Comparison of ENCODE assay signal across 25 cellular contexts in genomic region chr16:2702438-2702825, GRCh38. TPM values are rescaled to one million over a fixed set of nuclear protein-coding genes. Genes with fewer than 3 reads are reported as not detected.
DNase-seq lines count a peak whose midpoint lies in the region; ATAC-seq, FAIRE-seq and TF ChIP-seq lines count a peak whose summit lies in the region.
"Had no signal": no experiment of that assay in that cellular context is flagged by ENCODE, and none has a peak within 500 bp of the region (broad histone marks: within the 10 kb centered on the region; RNA-seq: fewer than 3 reads in every experiment).

No MANE protein-coding gene starts in this region.

- no peak overlapping the region for H3K4me3 Mint-ChIP-seq in naive thymus-derived CD4-positive, alpha-beta T cell
- H3K4me3 Mint-ChIP-seq: CD14-positive monocyte; CD4-positive, alpha-beta T cell; CD8-positive, alpha-beta memory T cell; GM23338; H9 had no signal

- peaks cover 2% of the 10 kb centered on the region for H3K9me1 ChIP-seq in K562 (ENCODE audit: control insufficient read depth, insufficient read depth, low read length)

- POLR2A ChIA-PET in K562 (lab: Yijun Ruan, JAX), result no interaction called here
- POLR2A ChIA-PET in naive thymus-derived CD4-positive, alpha-beta T cell (lab: Charles Lee), result no interaction called here

- no peaks in the 10 kb centered on the region for H3K79me2 ChIP-seq in K562 (ENCODE audit: control insufficient read depth, insufficient read depth, low read length)

- H3K27ac ChIP-seq in left ventricle myocardium inferior (replicated peaks) (no peak overlapping the region), C4-2B (peak overlapping the region; percentile 70), K562 (ENCODE audit: extremely low read depth, low read depth, low read length) (no peak overlapping the region), gastrocnemius medialis (peak overlapping the region in 3 of 4 donors; percentile 76 to 86 (median 80))
- no peak overlapping the region for H3K27ac ChIP-seq in naive thymus-derived CD4-positive, alpha-beta T cell (ENCODE audit: low read depth, low read length)
- H3K27ac ChIP-seq: 22Rv1 had no signal

- H3K9me3 ChIP-seq in left ventricle myocardium inferior (replicated peaks) (no peaks in the 10 kb centered on the region), K562 (replicated peaks; ENCODE audit: control insufficient read depth, insufficient read depth, low read depth, low read length) (no peaks in the 10 kb centered on the region), gastrocnemius medialis (no peaks in the 10 kb centered on the region)
- no peaks in the 10 kb centered on the region for H3K9me3 ChIP-seq in naive thymus-derived CD4-positive, alpha-beta T cell (ENCODE audit: control insufficient read depth in 2 of 3, low read length in 3 of 3)
- H3K9me3 ChIP-seq: BE2C had no signal

- H3K36me3 Mint-ChIP-seq in naive thymus-derived CD4-positive, alpha-beta T cell, result peaks cover 0 to 8% (median 0%) of the 10 kb centered on the region in 5 donors

- no peak for FAIRE-seq in K562 (lab: Jason Lieb, UNC)
- FAIRE-seq: A204.1, D721Med, GM12891, GM18507 had no signal

- WGBS in K562 (ENCODE audit: insufficient coverage, low coverage, missing lambda C conversion rate), result 98% methylated on average over 10 of the region's 13 CpGs

- TF ChIP-seq CTCF in left ventricle myocardium inferior (IDR thresholded peaks at IDR 0.05; ENCODE audit: borderline replicate concordance) (no peak), C4-2B (conservative IDR thresholded peaks at IDR 0.05) (no peak), K562 (IDR thresholded peaks at IDR 0.05 in 2 of 3, conservative IDR thresholded peaks at IDR 0.05 in 1 of 3; ENCODE audit: insufficient read depth in 2 of 3, low read depth in 1 of 3, low read length in 3 of 3) (no peak), gastrocnemius medialis (IDR thresholded peaks at IDR 0.05 in 4 of 5, conservative IDR thresholded peaks at IDR 0.05 in 1 of 5) (no peak)

- H4K20me1 ChIP-seq in K562 (replicated peaks; ENCODE audit: control insufficient read depth, insufficient read depth, low read length), result no peaks in the 10 kb centered on the region; the same call in 1 of the 2 replicates

- peaks cover 28% of the 10 kb centered on the region for H3K4me1 ChIP-seq in left ventricle myocardium inferior
- H3K4me1 ChIP-seq in K562 (replicated peaks in 1 of 2; ENCODE audit: control insufficient read depth in 2 of 2, insufficient read depth in 2 of 2, low read length in 2 of 2), result peaks cover 0 to 35% of the 10 kb centered on the region in 2 experiments; a peak in 1 of 5 replicates
- H3K4me1 ChIP-seq in gastrocnemius medialis, result peaks cover 29% of the 10 kb centered on the region in 2 donors
- H3K4me1 ChIP-seq in naive thymus-derived CD4-positive, alpha-beta T cell (ENCODE audit: control insufficient read depth in 2 of 2, insufficient read depth in 2 of 2, low read length in 2 of 2), result no peaks in the 10 kb centered on the region
- H3K4me1 ChIP-seq: BE2C had no signal

- in situ Hi-C loops in K562 (cut with MboI) (no loop called here), gastrocnemius medialis (cut with MboI; ENCODE audit: low sequenced_read_pairs in 4 of 4) (no loop called here)

- ATAC-seq in Right ventricle myocardium inferior (no peak), K562 (no peak), gastrocnemius medialis (no peak)
- ATAC-seq in naive thymus-derived CD4-positive, alpha-beta T cell, result no peak
- ATAC-seq: GM23338, HCT116 had no signal

- DNase-seq in Right ventricle myocardium inferior (ENCODE audit: missing footprints) (peak; percentile 16), left ventricle myocardium inferior (no peak), K562 (ENCODE audit: extremely low read depth in 1 of 4, low spot score in 3 of 4) (no peak), gastrocnemius medialis (no peak), RPMI8226 (no peak)
- no peak for DNase-seq in naive thymus-derived CD4-positive, alpha-beta T cell
- DNase-seq in activated CD4-positive, CD25-positive, alpha-beta regulatory T cell (lab: John Stamatoyannopoulos, UW), result no peak
- DNase-seq: BE2C; CD4-positive, alpha-beta T cell; CD8-positive, alpha-beta memory T cell; DMS 273 treated with DMSO at 0.1 percent for 48 hours; DMS53; DMS79 treated with DMSO at 0.1 percent for 48 hours; GF-D8; H9 had no signal

- no peak for TF ChIP-seq EP300 in K562 (IDR thresholded peaks at IDR 0.05; ENCODE audit: low read length)

- H3K9me3 Mint-ChIP-seq in naive thymus-derived CD4-positive, alpha-beta T cell, result no peaks in the 10 kb centered on the region
- H3K9me3 Mint-ChIP-seq: CD14-positive monocyte; CD4-positive, alpha-beta T cell; CD8-positive, alpha-beta memory T cell; GM23338; H9 had no signal

- peaks cover 80% of the 10 kb centered on the region for H3K36me3 ChIP-seq in left ventricle myocardium inferior
- H3K36me3 ChIP-seq in K562 (ENCODE audit: control insufficient read depth, insufficient read depth, low read length), result peaks cover 80% of the 10 kb centered on the region; the same call in 2 of the 3 replicates
- H3K36me3 ChIP-seq in gastrocnemius medialis, result peaks cover 0 to 52% of the 10 kb centered on the region in 2 donors
- H3K36me3 ChIP-seq in naive thymus-derived CD4-positive, alpha-beta T cell (ENCODE audit: control insufficient read depth in 2 of 3, insufficient read depth in 3 of 3, low read length in 3 of 3), result peaks cover 0 to 94% (median 12%) of the 10 kb centered on the region in 3 experiments

- H3K9ac ChIP-seq in K562 (ENCODE audit: insufficient read depth in 1 of 2, low read depth in 2 of 2, low read length in 2 of 2), result no peak overlapping the region

- no TSS peak for BruUV-seq in K562 (replicated peaks; lab: Mats Ljungman, UMichigan)

- TF ChIP-seq POLR2A in K562 (conservative IDR thresholded peaks at IDR 0.05), result no peak
- TF ChIP-seq POLR2A in gastrocnemius medialis (IDR thresholded peaks at IDR 0.05), result no peak

- no peak overlapping the region for H2AFZ ChIP-seq in K562 (ENCODE audit: low read depth, low read length)
- H2AFZ ChIP-seq: GM23338 had no signal

- H3K4me2 ChIP-seq in K562 (ENCODE audit: insufficient read depth, low read length), result no peak overlapping the region
- H3K4me2 ChIP-seq: GM23338 had no signal

- H3K4me1 Mint-ChIP-seq in naive thymus-derived CD4-positive, alpha-beta T cell, result peaks cover 0 to 3% (median 0%) of the 10 kb centered on the region in 7 donors
- H3K4me1 Mint-ChIP-seq: CD14-positive monocyte; CD8-positive, alpha-beta memory T cell; GM23338; H9 had no signal

- intact Hi-C loops in Right ventricle myocardium inferior (cut with DNase I) (no loop called here), left ventricle myocardium inferior (cut with micrococcal nuclease) (no loop called here), K562 (cut with micrococcal nuclease) (no loop called here), gastrocnemius medialis (cut with DNase I; ENCODE audit: low total_unique reads) (loop anchor here (2.0 kb wide), 1 partner anchor 16 kb away; no protein-coding TSS in a partner anchor)
- intact Hi-C loops in naive thymus-derived CD4-positive, alpha-beta T cell (cut with micrococcal nuclease), result no loop called here

- H3K27me3 Mint-ChIP-seq in naive thymus-derived CD4-positive, alpha-beta T cell, result no peaks in the 10 kb centered on the region
- H3K27me3 Mint-ChIP-seq: CD4-positive, alpha-beta T cell; CD8-positive, alpha-beta memory T cell had no signal

- CTCF ChIA-PET in K562 (lab: Yijun Ruan, JAX; ENCODE audit: low intra/inter-chr PET ratio), result no interaction called here
- CTCF ChIA-PET in naive thymus-derived CD4-positive, alpha-beta T cell (lab: Charles Lee), result no interaction called here

- no peak overlapping the region for H3K27ac Mint-ChIP-seq in naive thymus-derived CD4-positive, alpha-beta T cell
- H3K27ac Mint-ChIP-seq: CD4-positive, alpha-beta T cell; CD8-positive, alpha-beta memory T cell; GM23338; H9 had no signal

- H3K4me3 ChIP-seq in left ventricle myocardium inferior (no peak overlapping the region), K562 (no peak overlapping the region), gastrocnemius medialis (no peak overlapping the region)
- H3K4me3 ChIP-seq in naive thymus-derived CD4-positive, alpha-beta T cell (ENCODE audit: low read length), result no peak overlapping the region
- H3K4me3 ChIP-seq: GM23338 had no signal

- H3K27me3 ChIP-seq in left ventricle myocardium inferior (ENCODE audit: low read depth), result no peaks in the 10 kb centered on the region
- no peaks in the 10 kb centered on the region for H3K27me3 ChIP-seq in K562 (ENCODE audit: control insufficient read depth in 2 of 2, insufficient read depth in 2 of 2, low read length in 2 of 2)
- H3K27me3 ChIP-seq in gastrocnemius medialis, result no peaks in the 10 kb centered on the region
- H3K27me3 ChIP-seq in naive thymus-derived CD4-positive, alpha-beta T cell (ENCODE audit: control insufficient read depth in 2 of 2, insufficient read depth in 2 of 2, low read length in 2 of 2), result no peaks in the 10 kb centered on the region
- H3K27me3 ChIP-seq: BE2C had no signal

- no peak for TF ChIP-seq RAD21 in K562 (CRISPR knock-in tag; conservative IDR thresholded peaks at IDR 0.05 in 1 of 2, IDR thresholded peaks at IDR 0.05 in 1 of 2)

RNA-seq across cellular contexts. Expression of gene PRSS27, which starts 17.6 kb away (rescaled TPM):
- total RNA-seq in Right ventricle myocardium inferior (0.30 TPM), left ventricle myocardium inferior (0.11 TPM), K562 (2014; rRNA removed) (0.09 and 0.29 TPM in 2 replicates), K562 (2014; rRNA removed; fragmentation: Illumina TruSeq; extraction: Trizol) (not detected in 2 replicates), K562 (2015; rRNA removed; fragmentation: Illumina TruSeq; extraction: Trizol) (0.15 and 0.18 TPM in 2 replicates), K562 (2021) (0.16 and 0.20 TPM in 2 replicates), gastrocnemius medialis (under 1 TPM in 2 of 4 donors, not detected in 2; 0.49 to 0.55 TPM)
- 0.83 and 2.0 TPM in 2 replicates for total RNA-seq in K562 (2011; cell fraction: chromatin; rRNA removed; ENCODE audit: low replicate concordance)
- total RNA-seq in K562 (2011; cell fraction: nucleolus; rRNA removed), result 1.6 and 2.0 TPM in 2 replicates
- 1.4 and 1.5 TPM in 2 replicates for total RNA-seq in K562 (2011; cell fraction: nucleoplasm; rRNA removed)
- polyA plus RNA-seq in K562 (2011; rRNA removed) (0.20 TPM in 2 replicates), K562 (2014; fragmentation: Illumina TruSeq; extraction: Trizol) (0.11 TPM in 1 of 2 replicates, not detected in the other), K562 (2014; fragmentation: Nextera tagmentation; extraction: Ambion mirVana) (not detected), K562 (2014; rRNA removed) (0.22 TPM in 1 of 2 replicates, not detected in the other)
- polyA plus RNA-seq in K562 (2011; cell fraction: cytosol; rRNA removed), result 0.19 and 0.86 TPM in 2 replicates
- polyA plus RNA-seq in K562 (2011; cell fraction: nucleus; rRNA removed), result 0.65 and 0.77 TPM in 2 replicates
- polyA plus RNA-seq in K562 (2012), result 0.26 and 1.3 TPM in 2 replicates
- 0.07 and 0.15 TPM in 2 replicates for polyA minus RNA-seq in K562 (2011; rRNA and poly(A)+ RNA removed)
- not detected in 2 replicates for polyA minus RNA-seq in K562 (2011; cell fraction: cytosol; rRNA and poly(A)+ RNA removed)
- polyA minus RNA-seq in K562 (2011; cell fraction: nucleus; rRNA and poly(A)+ RNA removed), result 0.44 and 0.67 TPM in 2 replicates
- 1 to 10 TPM in 2 of 5 experiments, under 1 TPM in 3; 0.32 to 1.6 (median 0.98) TPM for total RNA-seq in naive thymus-derived CD4-positive, alpha-beta T cell
- under 1 TPM in 1 of 2 donors, not detected in 1; 0.39 TPM for polyA plus RNA-seq in naive thymus-derived CD4-positive, alpha-beta T cell
- total RNA-seq: Daoy had no signal
- polyA plus RNA-seq: CD14-positive monocyte; CD8-positive, alpha-beta memory T cell had no signal

RNA-seq across cellular contexts. Expression of gene KCTD5, which starts 20.1 kb away (rescaled TPM):
- 10.5 TPM for total RNA-seq in Right ventricle myocardium inferior
- total RNA-seq in left ventricle myocardium inferior, result 10.2 TPM
- total RNA-seq in K562 (2011; cell fraction: chromatin; rRNA removed; ENCODE audit: low replicate concordance), result 43.6 and 59.1 TPM in 2 replicates
- total RNA-seq in K562 (2011; cell fraction: nucleolus; rRNA removed), result 40.1 and 50.7 TPM in 2 replicates
- 31.7 and 32.9 TPM in 2 replicates for total RNA-seq in K562 (2011; cell fraction: nucleoplasm; rRNA removed)
- 34.5 and 48.7 TPM in 2 replicates for total RNA-seq in K562 (2014; rRNA removed)
- 15.4 and 17.2 TPM in 2 replicates for total RNA-seq in K562 (2014; rRNA removed; fragmentation: Illumina TruSeq; extraction: Trizol)
- total RNA-seq in K562 (2015; rRNA removed; fragmentation: Illumina TruSeq; extraction: Trizol), result 30.9 and 32.3 TPM in 2 replicates
- total RNA-seq in K562 (2021), result 39.0 and 40.0 TPM in 2 replicates
- 36.1 and 37.5 TPM in 2 replicates for polyA plus RNA-seq in K562 (2011; rRNA removed)
- polyA plus RNA-seq in K562 (2011; cell fraction: cytosol; rRNA removed), result 49.9 and 152 TPM in 2 replicates
- 19.7 and 24.6 TPM in 2 replicates for polyA plus RNA-seq in K562 (2011; cell fraction: nucleus; rRNA removed)
- polyA plus RNA-seq in K562 (2012), result 27.5 and 34.3 TPM in 2 replicates
- polyA plus RNA-seq in K562 (2014; fragmentation: Illumina TruSeq; extraction: Trizol), result 31.2 and 39.2 TPM in 2 replicates
- polyA plus RNA-seq in K562 (2014; fragmentation: Nextera tagmentation; extraction: Ambion mirVana), result 1 to 10 TPM in 1 of 2 experiments, under 1 TPM in 1; 0.73 to 1.6 TPM
- polyA plus RNA-seq in K562 (2014; rRNA removed), result 58.0 and 58.3 TPM in 2 replicates
- polyA minus RNA-seq in K562 (2011; rRNA and poly(A)+ RNA removed), result 17.2 and 25.7 TPM in 2 replicates
- polyA minus RNA-seq in K562 (2011; cell fraction: cytosol; rRNA and poly(A)+ RNA removed), result 17.5 and 19.7 TPM in 2 replicates
- polyA minus RNA-seq in K562 (2011; cell fraction: nucleus; rRNA and poly(A)+ RNA removed), result 18.7 and 23.8 TPM in 2 replicates
- total RNA-seq in gastrocnemius medialis, result 10 to 100 TPM; 13.6 to 23.8 (median 14.7) TPM
- total RNA-seq in naive thymus-derived CD4-positive, alpha-beta T cell, result 10 to 100 TPM; 21.4 to 37.5 (median 24.6) TPM
- polyA plus RNA-seq in naive thymus-derived CD4-positive, alpha-beta T cell, result 10 to 100 TPM; 15.7 to 26.2 TPM

RNA-seq across cellular contexts. Expression of gene SRRM2, which starts 50.0 kb away (rescaled TPM):
- total RNA-seq in Right ventricle myocardium inferior (239 TPM), left ventricle myocardium inferior (251 TPM), K562 (2014; rRNA removed) (81.1 and 85.3 TPM in 2 replicates), K562 (2014; rRNA removed; fragmentation: Illumina TruSeq; extraction: Trizol) (79.2 and 79.9 TPM in 2 replicates), K562 (2015; rRNA removed; fragmentation: Illumina TruSeq; extraction: Trizol) (70.6 and 91.2 TPM in 2 replicates), K562 (2021) (413 and 466 TPM in 2 replicates), gastrocnemius medialis (100 to 1,000 TPM; 151 to 205 (median 164) TPM)
- 1,596 and 1,670 TPM in 2 replicates for total RNA-seq in K562 (2011; cell fraction: chromatin; rRNA removed; ENCODE audit: low replicate concordance)
- total RNA-seq in K562 (2011; cell fraction: nucleolus; rRNA removed), result 1,139 and 1,167 TPM in 2 replicates
- 1,487 and 2,488 TPM in 2 replicates for total RNA-seq in K562 (2011; cell fraction: nucleoplasm; rRNA removed)
- polyA plus RNA-seq in K562 (2011; rRNA removed) (82.5 and 179 TPM in 2 replicates), K562 (2014; fragmentation: Illumina TruSeq; extraction: Trizol) (517 and 558 TPM in 2 replicates), K562 (2014; fragmentation: Nextera tagmentation; extraction: Ambion mirVana) (10 to 100 TPM; 26.7 to 27.6 TPM), K562 (2014; rRNA removed) (463 and 563 TPM in 2 replicates)
- polyA plus RNA-seq in K562 (2011; cell fraction: cytosol; rRNA removed), result 102 and 119 TPM in 2 replicates
- 1,748 and 2,419 TPM in 2 replicates for polyA plus RNA-seq in K562 (2011; cell fraction: nucleus; rRNA removed)
- polyA plus RNA-seq in K562 (2012), result 391 and 584 TPM in 2 replicates
- polyA minus RNA-seq in K562 (2011; rRNA and poly(A)+ RNA removed), result 72.4 and 72.8 TPM in 2 replicates
- 155 and 244 TPM in 2 replicates for polyA minus RNA-seq in K562 (2011; cell fraction: cytosol; rRNA and poly(A)+ RNA removed)
- 233 and 249 TPM in 2 replicates for polyA minus RNA-seq in K562 (2011; cell fraction: nucleus; rRNA and poly(A)+ RNA removed)
- 1,000 to 10,000 TPM in 4 of 5 experiments, 100 to 1,000 TPM in 1; 590 to 1,259 (median 1,020) TPM for total RNA-seq in naive thymus-derived CD4-positive, alpha-beta T cell
- polyA plus RNA-seq in naive thymus-derived CD4-positive, alpha-beta T cell, result 100 to 1,000 TPM in 1 of 2 donors, 10 to 100 TPM in 1; 52.1 to 119 TPM

Comparison
In these comparisons a context has a peak if more than half of its experiments do, and no peak if none do; other contexts are left out.
1. H3K27ac ChIP-seq: peak in C4-2B (single experiment) and gastrocnemius medialis (3 of 4); none in left ventricle myocardium inferior (single experiment), K562 (single experiment) and naive thymus-derived CD4-positive, alpha-beta T cell (single experiment).